Comparison of ENCODE assay signal across 35 cellular contexts in genomic region chr13:103931885-103932284, GRCh38.
"Had no signal": no experiment of that assay in that cellular context is flagged by ENCODE, and none has a peak within 500 bp of the region (broad histone marks: within the 10 kb centered on the region; RNA-seq: fewer than 3 reads in every experiment).

No MANE protein-coding gene starts in this region.

- H3K4me3 ChIP-seq: ascending aorta, breast epithelium, Peyer's patch had no signal

- H3K4me1 ChIP-seq: ascending aorta, breast epithelium, Peyer's patch had no signal

- H3K27ac ChIP-seq: ascending aorta, breast epithelium, Peyer's patch, WERI-Rb-1 had no signal

- H3K36me3 ChIP-seq: ascending aorta, breast epithelium, Peyer's patch, WERI-Rb-1 had no signal

- H3K9me3 ChIP-seq: ascending aorta, Peyer's patch had no signal

- ATAC-seq: activated CD8-positive, alpha-beta T cell treated with anti-CD3 and anti-CD28 coated beads for 36 hours; activated T-cell treated with anti-CD3 and anti-CD28 coated beads, Interleukin-2, amount 50 U/mL, for 72 hours; activated T-helper 17 cell treated with anti-CD3 and anti-CD28 coated beads, Interleukin-2, amount 50 U/mL, for 72 hours; PC-3 had no signal

- DNase-seq: activated CD4-positive, alpha-beta T cell treated with anti-CD3 and anti-CD28 coated beads for 1 hour; activated CD4-positive, alpha-beta T cell treated with anti-CD3 and anti-CD28 coated beads for 48 hours; activated CD4-positive, CD25-positive, alpha-beta regulatory T cell; activated CD8-positive, alpha-beta T cell treated with anti-CD3 and anti-CD28 coated beads for 36 hours; activated effector memory CD4-positive, alpha-beta T cell treated with anti-CD3 and anti-CD28 coated beads, Interleukin-2, amount 50 U/mL, for 16 hours; activated naive CD4-positive, alpha-beta T cell; activated naive CD4-positive, alpha-beta T cell treated with anti-CD3 and anti-CD28 coated beads, Interleukin-2, amount 50 U/mL, for 16 hours; activated naive CD8-positive, alpha-beta T cell treated with anti-CD3 and anti-CD28 coated beads for 36 hours; activated T-cell treated with anti-CD3 and anti-CD28 coated beads, Interleukin-2, amount 50 U/mL, for 1 hour; activated T-cell treated with anti-CD3 and anti-CD28 coated beads, Interleukin-2, amount 50 U/mL, for 72 hours; amygdala; Karpas-422; KBM-7; NCI-H1092; NCI-H1436 treated with DMSO at 0.1 percent for 48 hours; NCI-H1694 treated with DMSO at 0.1 percent for 48 hours; NCI-H2029 treated with DMSO at 0.1 percent for 48 hours; NCI-H2107; NCI-H2171; NCI-H510A; NCI-H526; NCI-H748 treated with DMSO at 0.1 percent for 48 hours; NK-92 treated with Interleukin-12 subunit alpha and Interleukin-12 subunit beta, amount 100 ng/mL, for 24 hours; PC-3; Peyer's patch; RPMI8226; SHP77 treated with DMSO at 0.1 percent for 48 hours; SW 1271; T-helper 1 cell; T-helper 2 cell; T-helper 9 cell; WERI-Rb-1 had no signal

- H3K27me3 ChIP-seq: ascending aorta, breast epithelium, Peyer's patch had no signal
